Comparison of ENCODE assay signal across 8 cellular contexts in the genomic region with DNA sequence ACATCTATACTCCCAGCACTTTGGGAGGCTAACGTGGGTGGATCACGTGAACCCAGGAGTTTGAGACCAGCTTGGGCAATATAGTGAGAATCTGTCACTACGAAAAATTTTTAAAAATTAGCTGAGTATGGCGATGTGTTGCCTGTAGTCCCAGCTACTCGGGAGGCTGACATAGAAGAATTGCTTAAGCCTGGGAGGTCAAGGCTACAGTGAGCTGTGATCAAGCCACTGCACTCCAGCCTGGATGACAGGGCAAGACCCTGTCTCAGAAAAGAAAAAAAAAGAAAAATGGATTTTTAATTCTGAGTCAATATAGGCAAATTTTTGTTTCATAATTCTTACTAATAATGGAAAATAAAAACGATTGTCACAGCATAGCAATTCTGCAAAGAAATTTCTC. TPM values are rescaled to one million over a fixed set of nuclear protein-coding genes. Genes with fewer than 3 reads are reported as not detected.
"Had no signal": no experiment of that assay in that cellular context is flagged by ENCODE, and none has a peak within 500 bp of the region (broad histone marks: within the 10 kb centered on the region; RNA-seq: fewer than 3 reads in every experiment).

No MANE protein-coding gene starts in this region.

- H3K4me3 ChIP-seq: K562 had no signal

- H3K27ac ChIP-seq: HL-60 had no signal

- ATAC-seq: HepG2, K562 had no signal

- DNase-seq: IMR-90, KBM-7, KG1 had no signal

RNA-seq across cellular contexts. Expression of gene C3orf49, which starts 13.3 kb away (rescaled TPM):
- total RNA-seq: HepG2, HT-29, IMR-90, K562 had no signal
- polyA plus RNA-seq: HepG2, IgD-negative memory B cell, IMR-90, K562 had no signal
